17 cellular contexts compared by ENCODE assay signal in genomic region chr7:138480527-138480926, GRCh38. TPM values are rescaled to one million over a fixed set of nuclear protein-coding genes. Genes with fewer than 3 reads are reported as not detected.
A peak's percentile ranks its signal among the peaks of the same experiment; 100 is the strongest.
DNase-seq lines count a peak whose midpoint lies in the region; ATAC-seq, FAIRE-seq and TF ChIP-seq lines count a peak whose summit lies in the region.
"Had no signal": no experiment of that assay in that cellular context is flagged by ENCODE, and none has a peak within 500 bp of the region (broad histone marks: within the 10 kb centered on the region; RNA-seq: fewer than 3 reads in every experiment).

No MANE protein-coding gene starts in this region.

- H3K4me3 Mint-ChIP-seq in WTC11 = no peak overlapping the region
- H3K4me3 Mint-ChIP-seq in nephron = no peak overlapping the region
- H3K4me3 Mint-ChIP-seq: HFFc6 had no signal

- no peak overlapping the region; the same call in 1 of the 2 replicates for H3K9ac ChIP-seq in HepG2 (ENCODE audit: insufficient read depth, low read depth, low read length)
- H3K9ac ChIP-seq: BLaER1 treated with 17β-estradiol and CSF1 and Interleukin-3, amounts not matched to agents 10 nM and 100 nM had no signal

- H3K36me3 ChIP-seq in HepG2 (replicated peaks in 1 of 2; ENCODE audit: control insufficient read depth in 1 of 2, insufficient read depth in 2 of 2, low read length in 2 of 2) (peaks cover 4 to 9% of the 10 kb centered on the region in 2 experiments; a peak in 3 of 5 replicates), right lobe of liver (no peaks in the 10 kb centered on the region)

- TF ChIP-seq POLR2A in HepG2 (IDR thresholded peaks at IDR 0.05; ENCODE audit: insufficient read depth in 1 of 2, low read depth in 2 of 2, low read length in 2 of 2) = no peak
- no peak for TF ChIP-seq POLR2A in right lobe of liver (IDR thresholded peaks at IDR 0.05)

- TF ChIP-seq EP300 in HepG2 (IDR thresholded peaks at IDR 0.05; ENCODE audit: low read depth in 2 of 2, low read length in 2 of 2) (no peak), HepG2 (CRISPR knock-in tag; IDR thresholded peaks at IDR 0.05; ENCODE audit: borderline replicate concordance) (no peak)

- H3K9me3 ChIP-seq in HepG2 (ENCODE audit: low read length) (no peaks in the 10 kb centered on the region), right lobe of liver (no peaks in the 10 kb centered on the region)

- FAIRE-seq in HepG2 (lab: Jason Lieb, UNC) = no peak
- FAIRE-seq: GM18507, H1, HTR-8/SVneo had no signal

- H3K27ac ChIP-seq in HepG2 (ENCODE audit: extremely low read length, insufficient read depth, low read length) (no peak overlapping the region), right lobe of liver (no peak overlapping the region)
- H3K27ac ChIP-seq: BLaER1 treated with 17β-estradiol and CSF1 and Interleukin-3, amounts not matched to agents 10 nM and 100 nM had no signal

- H3K27me3 Mint-ChIP-seq in WTC11 (ENCODE audit: low read depth) = no peaks in the 10 kb centered on the region
- no peaks in the 10 kb centered on the region for H3K27me3 Mint-ChIP-seq in nephron (ENCODE audit: low read depth)
- H3K27me3 Mint-ChIP-seq: CD4-positive, CD25-positive, alpha-beta regulatory T cell had no signal

- peaks cover 98% of the 10 kb centered on the region for H3K79me2 ChIP-seq in HepG2 (ENCODE audit: insufficient read depth, low read length)

- 75% methylated on average over 4 of the region's 4 CpGs for WGBS in HepG2 (ENCODE audit: low lambda C conversion rate)
- 63% methylated on average over 4 of the region's 4 CpGs for WGBS in right lobe of liver (ENCODE audit: insufficient coverage, low coverage, low lambda C conversion rate, missing lambda C conversion rate)

- TF ChIP-seq CTCF in HepG2 (CRISPR knock-in tag; IDR thresholded peaks at IDR 0.05) (no peak), right lobe of liver (IDR thresholded peaks at IDR 0.05) (no peak), WTC11 (IDR thresholded peaks at IDR 0.05) (no peak), nephron (IDR thresholded peaks at IDR 0.05; ENCODE audit: unreplicated experiment in 3 of 3) (no peak)

- no peak for ATAC-seq in HepG2
- no peak for ATAC-seq in right lobe of liver
- no peak for ATAC-seq in WTC11
- no peak for ATAC-seq in GM21515 (IDR thresholded peaks at IDR 0.05; ENCODE audit: unreplicated experiment)
- no peak for ATAC-seq in GM21367 (IDR thresholded peaks at IDR 0.05; ENCODE audit: unreplicated experiment)
- ATAC-seq: GM12878 had no signal

- no peak for TF ChIP-seq RAD21 in HepG2 (CRISPR knock-in tag; IDR thresholded peaks at IDR 0.05)

- POLR2A ChIA-PET in HepG2 (lab: Yijun Ruan, JAX) (interaction anchor here (0.6 kb wide), 1 partner anchor 24 kb away, joined by 4 read pairs; no protein-coding TSS in a partner anchor), WTC11 (lab: Charles Lee) (interaction anchor here (1.1 kb wide), 1 partner anchor 18 kb away, joined by 4 read pairs; no protein-coding TSS in a partner anchor)

- H3K27me3 ChIP-seq in HepG2 (ENCODE audit: control insufficient read depth in 1 of 2, insufficient read depth in 2 of 2, low read length in 2 of 2) = no peaks in the 10 kb centered on the region
- H3K27me3 ChIP-seq in right lobe of liver = no peaks in the 10 kb centered on the region
- H3K27me3 ChIP-seq: BLaER1 treated with 17β-estradiol and CSF1 and Interleukin-3, amounts not matched to agents 10 nM and 100 nM had no signal

- H3K36me3 Mint-ChIP-seq in WTC11 (peaks cover 21% of the 10 kb centered on the region), nephron (ENCODE audit: low read depth) (peaks cover 29% of the 10 kb centered on the region)

- CTCF ChIA-PET in HepG2 (lab: Yijun Ruan, JAX; ENCODE audit: low intra/inter-chr PET ratio, low total read pairs) (no interaction called here), WTC11 (lab: Charles Lee) (no interaction called here)

- in situ Hi-C loops in HepG2 (cut with HindIII; ENCODE audit: extremely low pct_ligation_motif_present, low pct_unique_long_range_greater_than_20kb) = no loop called here

- intact Hi-C loops in HepG2 (cut with micrococcal nuclease; ENCODE audit: unreplicated experiment) = no loop called here
- intact Hi-C loops in right lobe of liver (cut with DNase I) = no loop called here

- H3K27ac Mint-ChIP-seq in WTC11 (peak overlapping the region; percentile 43), nephron (peak overlapping the region in 2 of 3 experiments; percentile 30 to 36)
- H3K27ac Mint-ChIP-seq: HFFc6 had no signal

- H3K4me1 Mint-ChIP-seq in WTC11 (peaks cover 65% of the 10 kb centered on the region), nephron (peaks cover 21% of the 10 kb centered on the region)

- DNase-seq in HepG2 (ENCODE audit: low spot score) (no peak), right lobe of liver (no peak), WTC11 (ENCODE audit: low spot score) (no peak), COLO668 (lab: John Stamatoyannopoulos, UW; ENCODE audit: unreplicated experiment) (no peak)
- DNase-seq: ACHN; CD4-positive, CD25-positive, alpha-beta regulatory T cell; DMS79; HCEC 1CT; HFFc6 had no signal

- H3K4me2 ChIP-seq in HepG2 (ENCODE audit: low read depth, low read length) = no peak overlapping the region
- H3K4me2 ChIP-seq: BLaER1 treated with 17β-estradiol and CSF1 and Interleukin-3, amounts not matched to agents 10 nM and 100 nM had no signal

- no peak overlapping the region for H3K4me3 ChIP-seq in HepG2 (replicated peaks in 1 of 3; ENCODE audit: insufficient read depth in 1 of 3, low read depth in 2 of 3, low read length in 3 of 3)
- no peak overlapping the region for H3K4me3 ChIP-seq in right lobe of liver
- H3K4me3 ChIP-seq: BLaER1 treated with 17β-estradiol and CSF1 and Interleukin-3, amounts not matched to agents 10 nM and 100 nM; GM12878 had no signal

- H4K20me1 ChIP-seq in HepG2 (ENCODE audit: insufficient read depth, low read length) = peaks cover 98% of the 10 kb centered on the region

- no TSS peak for BruUV-seq in HepG2 (replicated peaks; lab: Mats Ljungman, UMichigan)

- H3K9me3 Mint-ChIP-seq in WTC11 = peaks cover 2% of the 10 kb centered on the region; the same call in 1 of the 2 replicates
- H3K9me3 Mint-ChIP-seq in nephron = peaks cover 6% of the 10 kb centered on the region
- H3K9me3 Mint-ChIP-seq: HFFc6 had no signal

- no peak overlapping the region for H2AFZ ChIP-seq in HepG2 (ENCODE audit: low read length)

- H3K4me1 ChIP-seq in HepG2 (ENCODE audit: insufficient read depth, low read length) = peaks cover 90% of the 10 kb centered on the region
- H3K4me1 ChIP-seq in right lobe of liver = peaks cover 0 to 42% (median 12%) of the 10 kb centered on the region in 4 donors

TF ChIP-seq in HepG2, 621 proteins besides CTCF, POLR2A, EP300 and RAD21:
- no peak for TF ChIP-seq JARID2 (CRISPR knock-in tag; IDR thresholded peaks at IDR 0.05; ENCODE audit: insufficient replicate concordance)
- peak; percentile 62 for TF ChIP-seq RBM22 (optimal IDR thresholded peaks at IDR 0.05; ENCODE audit: low read length)

TF ChIP-seq in WTC11, 78 proteins besides CTCF, POLR2A, EP300 and RAD21 (continues in another document):
- TF ChIP-seq SP1 (CRISPR knock-in tag; conservative IDR thresholded peaks at IDR 0.05) = no peak
- TF ChIP-seq FOXK1 (CRISPR knock-in tag; IDR thresholded peaks at IDR 0.05) = no peak
- TF ChIP-seq CDX4 (CRISPR knock-in tag; IDR thresholded peaks at IDR 0.05; ENCODE audit: borderline replicate concordance) = no peak
- TF ChIP-seq MLX (CRISPR knock-in tag; IDR thresholded peaks at IDR 0.05) = no peak
- TF ChIP-seq NFE2L1 (CRISPR knock-in tag; IDR thresholded peaks at IDR 0.05) = no peak

RNA-seq across cellular contexts. Expression of gene TRIM24, which starts 20.5 kb away (rescaled TPM):
- total RNA-seq in HepG2 (2016; rRNA removed; fragmentation: Illumina TruSeq; extraction: Trizol) (106 and 118 TPM in 2 replicates), right lobe of liver (10 to 100 TPM; 14.5 to 18.9 (median 16.5) TPM), WTC11 (2021) (103 to 113 TPM (median 104 TPM) in 3 replicates)
- 122 and 139 TPM in 2 replicates for total RNA-seq in HepG2 (2016; cell fraction: cytosol; rRNA removed; fragmentation: Illumina TruSeq; extraction: Trizol; ENCODE audit: low read depth)
- total RNA-seq in HepG2 (2016; cell fraction: insoluble cytoplasmic fraction; rRNA removed; fragmentation: Illumina TruSeq; extraction: Trizol) = 99.4 and 119 TPM in 2 replicates
- 66.5 and 76.0 TPM in 2 replicates for total RNA-seq in HepG2 (2016; cell fraction: membrane; rRNA removed; fragmentation: Illumina TruSeq; extraction: Trizol)
- total RNA-seq in HepG2 (2016; cell fraction: nucleus; rRNA removed; fragmentation: Illumina TruSeq; extraction: Trizol) = 103 and 118 TPM in 2 replicates
- 70.3 and 100 TPM in 2 replicates for polyA plus RNA-seq in HepG2 (2011; rRNA removed)
- 34.7 and 45.8 TPM in 2 replicates for polyA plus RNA-seq in HepG2 (2011; cell fraction: cytosol; rRNA removed)
- polyA plus RNA-seq in HepG2 (2011; cell fraction: nucleus; rRNA removed) = 47.7 and 50.1 TPM in 2 replicates
- polyA plus RNA-seq in HepG2 (2012) = 45.5 and 53.7 TPM in 2 replicates
- 3.2 and 3.5 TPM in 2 replicates for polyA plus RNA-seq in HepG2 (2016; cell fraction: cytosol; fragmentation: Illumina TruSeq; extraction: Trizol; ENCODE audit: low read depth)
- polyA plus RNA-seq in HepG2 (2016; cell fraction: insoluble cytoplasmic fraction; fragmentation: Illumina TruSeq; extraction: Trizol; ENCODE audit: low read depth) = 140 and 150 TPM in 2 replicates
- polyA plus RNA-seq in HepG2 (2016; cell fraction: membrane; fragmentation: Illumina TruSeq; extraction: Trizol; ENCODE audit: low read depth) = 12.3 and 15.0 TPM in 2 replicates
- polyA plus RNA-seq in HepG2 (2016; cell fraction: nucleus; fragmentation: Illumina TruSeq; extraction: Trizol; ENCODE audit: insufficient read depth, low read depth) = 118 and 128 TPM in 2 replicates
- 19.6 and 88.1 TPM in 2 replicates for polyA minus RNA-seq in HepG2 (2011; rRNA and poly(A)+ RNA removed; ENCODE audit: low replicate concordance)
- 86.8 and 89.8 TPM in 2 replicates for polyA minus RNA-seq in HepG2 (2011; cell fraction: cytosol; rRNA and poly(A)+ RNA removed)
- polyA minus RNA-seq in HepG2 (2011; cell fraction: nucleus; rRNA and poly(A)+ RNA removed) = 194 and 209 TPM in 2 replicates
